ENCODE assay signal across 12 cellular contexts in genomic region chr2:108922141-108922915, GRCh38.
DNase-seq lines count a peak whose midpoint lies in the region; ATAC-seq, FAIRE-seq and TF ChIP-seq lines count a peak whose summit lies in the region.
"Had no signal": no experiment of that assay in that cellular context is flagged by ENCODE, and none has a peak within 500 bp of the region (broad histone marks: within the 10 kb centered on the region; RNA-seq: fewer than 3 reads in every experiment).

No MANE protein-coding gene starts in this region.

- ATAC-seq in HG03139 (IDR thresholded peaks at IDR 0.05; ENCODE audit: unreplicated experiment) (no peak), GM18498 (IDR thresholded peaks at IDR 0.05; ENCODE audit: unreplicated experiment) (no peak), HG03520 (IDR thresholded peaks at IDR 0.05; ENCODE audit: unreplicated experiment) (no peak)

- DNase-seq in AG08395 (ENCODE audit: low spot score) (peak; percentile 62), HPDE6-E6E7 (ENCODE audit: extremely low spot score) (peak; percentile 88), astrocyte of the hippocampus (ENCODE audit: low read depth, low spot score) (peak; percentile 89), kidney (peak; percentile 45), A673 (ENCODE audit: low spot score) (no peak)
- DNase-seq: left ventricle myocardium inferior; NCI-H2227 treated with DMSO at 0.1 percent for 48 hours; stimulated activated CD4-positive, alpha-beta T cell treated with anti-CD3 and anti-CD28 coated beads, Interleukin-12 subunit alpha, Interleukin-12 subunit beta, amount 100 ng/mL, for 4 hours had no signal

- POLR2A ChIA-PET in A673 (lab: Charles Lee; ENCODE audit: low non-redundant PET), result no interaction called here

- H3K9me3 ChIP-seq in kidney (ENCODE audit: control insufficient read depth in 1 of 2, low read length in 2 of 2) (no peaks in the 10 kb centered on the region), A673 (ENCODE audit: low read depth, low read length, poor library complexity, severe bottlenecking) (no peaks in the 10 kb centered on the region)
- H3K9me3 ChIP-seq: left ventricle myocardium inferior, vagina had no signal

- no peak for FAIRE-seq in kidney (lab: Jason Lieb, UNC)

- H3K36me3 ChIP-seq in kidney (ENCODE audit: control insufficient read depth in 1 of 2, insufficient read depth in 2 of 2, low read length in 2 of 2) (no peaks in the 10 kb centered on the region), A673 (ENCODE audit: insufficient read depth, low read length, poor library complexity, severe bottlenecking) (no peaks in the 10 kb centered on the region)
- H3K36me3 ChIP-seq: left ventricle myocardium inferior, vagina had no signal

- intact Hi-C loops in kidney (cut with DNase I), result no loop called here
- intact Hi-C loops in A673 (cut with micrococcal nuclease; ENCODE audit: unreplicated experiment), result no loop called here

- no peak for TF ChIP-seq CTCF in kidney (IDR thresholded peaks at IDR 0.05; ENCODE audit: borderline replicate concordance, extremely low read depth, insufficient read depth)
- TF ChIP-seq CTCF in A673 (conservative IDR thresholded peaks at IDR 0.05; ENCODE audit: low read depth, low read length), result no peak

- no TSS peak for BruUV-seq in A673 (replicated peaks; lab: Mats Ljungman, UMichigan)

- CTCF ChIA-PET in A673 (lab: Charles Lee), result no interaction called here

- no peaks in the 10 kb centered on the region for H3K4me1 ChIP-seq in kidney (ENCODE audit: control insufficient read depth in 1 of 2, insufficient read depth in 1 of 2, low read depth in 1 of 2, low read length in 2 of 2)
- no peaks in the 10 kb centered on the region for H3K4me1 ChIP-seq in A673 (ENCODE audit: insufficient read depth, low read length, poor library complexity, severe bottlenecking)

- no peak overlapping the region for H3K9ac ChIP-seq in kidney (ENCODE audit: low read length in 2 of 2)

- H3K4me3 ChIP-seq in kidney (ENCODE audit: low read length in 2 of 2) (no peak overlapping the region), A673 (ENCODE audit: low read depth, low read length, poor library complexity, severe bottlenecking) (no peak overlapping the region)
- H3K4me3 ChIP-seq: left ventricle myocardium inferior, vagina had no signal

- H3K27me3 ChIP-seq in A673 (replicated peaks; ENCODE audit: insufficient read depth, low read depth, low read length, poor library complexity), result no peaks in the 10 kb centered on the region
- H3K27me3 ChIP-seq: vagina had no signal

- H3K27ac ChIP-seq in kidney (ENCODE audit: low read depth in 2 of 2, low read length in 2 of 2) (no peak overlapping the region), A673 (ENCODE audit: low read depth, low read length, poor library complexity, severe bottlenecking) (no peak overlapping the region)
- H3K27ac ChIP-seq: left ventricle myocardium inferior, vagina had no signal
